1 cellular context compared by ENCODE assay signal in genomic region chr2:53964987-53965687, GRCh38.
TF ChIP-seq lines count a peak whose summit lies in the region.

No MANE protein-coding gene starts in this region.

TF ChIP-seq in GM12878, 131 proteins besides CTCF, POLR2A, EP300 and RAD21:
- TF ChIP-seq, protein P1, sequence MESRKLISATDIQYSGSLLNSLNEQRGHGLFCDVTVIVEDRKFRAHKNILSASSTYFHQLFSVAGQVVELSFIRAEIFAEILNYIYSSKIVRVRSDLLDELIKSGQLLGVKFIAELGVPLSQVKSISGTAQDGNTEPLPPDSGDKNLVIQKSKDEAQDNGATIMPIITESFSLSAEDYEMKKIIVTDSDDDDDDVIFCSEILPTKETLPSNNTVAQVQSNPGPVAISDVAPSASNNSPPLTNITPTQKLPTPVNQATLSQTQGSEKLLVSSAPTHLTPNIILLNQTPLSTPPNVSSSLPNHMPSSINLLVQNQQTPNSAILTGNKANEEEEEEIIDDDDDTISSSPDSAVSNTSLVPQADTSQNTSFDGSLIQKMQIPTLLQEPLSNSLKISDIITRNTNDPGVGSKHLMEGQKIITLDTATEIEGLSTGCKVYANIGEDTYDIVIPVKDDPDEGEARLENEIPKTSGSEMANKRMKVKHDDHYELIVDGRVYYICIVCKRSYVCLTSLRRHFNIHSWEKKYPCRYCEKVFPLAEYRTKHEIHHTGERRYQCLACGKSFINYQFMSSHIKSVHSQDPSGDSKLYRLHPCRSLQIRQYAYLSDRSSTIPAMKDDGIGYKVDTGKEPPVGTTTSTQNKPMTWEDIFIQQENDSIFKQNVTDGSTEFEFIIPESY (IDR thresholded peaks at IDR 0.05), result 0 out of 2 replicates have a peak, but pooled peaks have one; percentile 44
- TF ChIP-seq STAT1 (conservative IDR thresholded peaks at IDR 0.05) (no peak), ZBED1 (IDR thresholded peaks at IDR 0.05; ENCODE audit: borderline replicate concordance) (no peak), CEBPB (IDR thresholded peaks at IDR 0.05; ENCODE audit: borderline replicate concordance in 1 of 2, low read depth in 2 of 2, low read length in 2 of 2) (no peak), ZNF384 (IDR thresholded peaks at IDR 0.05; ENCODE audit: borderline replicate concordance, low read depth, low read length) (no peak), RELA (IDR thresholded peaks at IDR 0.05; ENCODE audit: borderline replicate concordance, partially characterized antibody) (no peak), NR2F1 (conservative IDR thresholded peaks at IDR 0.05) (no peak), SMAD5 (IDR thresholded peaks at IDR 0.05; ENCODE audit: low read depth) (no peak), HDAC6 (IDR thresholded peaks at IDR 0.05; ENCODE audit: unreplicated experiment) (no peak)
- TF ChIP-seq, protein P2, sequence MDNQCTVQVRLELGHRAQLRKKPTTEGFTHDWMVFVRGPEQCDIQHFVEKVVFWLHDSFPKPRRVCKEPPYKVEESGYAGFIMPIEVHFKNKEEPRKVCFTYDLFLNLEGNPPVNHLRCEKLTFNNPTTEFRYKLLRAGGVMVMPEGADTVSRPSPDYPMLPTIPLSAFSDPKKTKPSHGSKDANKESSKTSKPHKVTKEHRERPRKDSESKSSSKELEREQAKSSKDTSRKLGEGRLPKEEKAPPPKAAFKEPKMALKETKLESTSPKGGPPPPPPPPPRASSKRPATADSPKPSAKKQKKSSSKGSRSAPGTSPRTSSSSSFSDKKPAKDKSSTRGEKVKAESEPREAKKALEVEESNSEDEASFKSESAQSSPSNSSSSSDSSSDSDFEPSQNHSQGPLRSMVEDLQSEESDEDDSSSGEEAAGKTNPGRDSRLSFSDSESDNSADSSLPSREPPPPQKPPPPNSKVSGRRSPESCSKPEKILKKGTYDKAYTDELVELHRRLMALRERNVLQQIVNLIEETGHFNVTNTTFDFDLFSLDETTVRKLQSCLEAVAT (IDR thresholded peaks at IDR 0.05), result peak; percentile 40; the same call in 1 of the 2 replicates
- TF ChIP-seq, protein P3, sequence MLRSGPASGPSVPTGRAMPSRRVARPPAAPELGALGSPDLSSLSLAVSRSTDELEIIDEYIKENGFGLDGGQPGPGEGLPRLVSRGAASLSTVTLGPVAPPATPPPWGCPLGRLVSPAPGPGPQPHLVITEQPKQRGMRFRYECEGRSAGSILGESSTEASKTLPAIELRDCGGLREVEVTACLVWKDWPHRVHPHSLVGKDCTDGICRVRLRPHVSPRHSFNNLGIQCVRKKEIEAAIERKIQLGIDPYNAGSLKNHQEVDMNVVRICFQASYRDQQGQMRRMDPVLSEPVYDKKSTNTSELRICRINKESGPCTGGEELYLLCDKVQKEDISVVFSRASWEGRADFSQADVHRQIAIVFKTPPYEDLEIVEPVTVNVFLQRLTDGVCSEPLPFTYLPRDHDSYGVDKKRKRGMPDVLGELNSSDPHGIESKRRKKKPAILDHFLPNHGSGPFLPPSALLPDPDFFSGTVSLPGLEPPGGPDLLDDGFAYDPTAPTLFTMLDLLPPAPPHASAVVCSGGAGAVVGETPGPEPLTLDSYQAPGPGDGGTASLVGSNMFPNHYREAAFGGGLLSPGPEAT (IDR thresholded peaks at IDR 0.05; ENCODE audit: low read depth), result no peak
